ENCODE assay signal across 2 cellular contexts in the genomic region with DNA sequence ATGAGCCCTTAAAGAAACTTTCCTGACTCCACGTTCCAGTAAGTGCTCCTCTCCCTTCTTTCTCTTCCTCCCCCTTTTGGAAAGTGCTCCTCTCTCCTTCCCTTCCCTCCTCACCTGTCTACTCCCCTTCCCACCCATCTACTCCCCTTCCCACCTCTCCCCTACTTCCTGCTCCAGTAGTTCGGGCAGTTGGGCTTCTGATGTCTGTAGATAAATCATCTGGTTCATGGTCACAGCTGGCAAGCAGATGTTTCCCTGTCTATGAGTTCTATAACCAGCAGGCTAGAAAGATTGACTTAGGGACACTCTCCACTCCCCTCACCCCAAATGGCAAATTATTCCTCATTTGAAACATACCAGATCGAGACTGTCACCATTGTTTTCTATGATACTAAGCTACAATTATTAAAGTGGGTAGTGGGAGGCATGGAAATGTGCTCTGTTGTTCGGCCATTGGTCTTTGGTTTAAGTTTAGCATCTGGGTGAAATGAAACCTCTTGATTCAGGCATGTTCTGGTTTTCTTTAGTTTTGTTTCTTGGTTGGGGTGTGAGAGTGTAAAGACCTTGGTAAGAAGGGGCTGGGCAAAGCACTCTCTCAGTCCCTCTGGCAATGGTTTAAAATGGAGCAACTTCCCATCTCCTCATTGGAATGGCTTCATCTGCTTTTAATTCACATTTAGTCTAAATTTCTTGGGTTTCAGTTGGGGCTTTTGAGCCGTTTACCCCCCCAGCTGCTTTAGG.
A peak's percentile ranks its signal among the peaks of the same experiment; 100 is the strongest.
TF ChIP-seq lines count a peak whose summit lies in the region.

No MANE protein-coding gene starts in this region.

TF ChIP-seq in HepG2, 621 proteins besides CTCF, POLR2A, EP300 and RAD21 (continued from another document):
- TF ChIP-seq, protein P1, sequence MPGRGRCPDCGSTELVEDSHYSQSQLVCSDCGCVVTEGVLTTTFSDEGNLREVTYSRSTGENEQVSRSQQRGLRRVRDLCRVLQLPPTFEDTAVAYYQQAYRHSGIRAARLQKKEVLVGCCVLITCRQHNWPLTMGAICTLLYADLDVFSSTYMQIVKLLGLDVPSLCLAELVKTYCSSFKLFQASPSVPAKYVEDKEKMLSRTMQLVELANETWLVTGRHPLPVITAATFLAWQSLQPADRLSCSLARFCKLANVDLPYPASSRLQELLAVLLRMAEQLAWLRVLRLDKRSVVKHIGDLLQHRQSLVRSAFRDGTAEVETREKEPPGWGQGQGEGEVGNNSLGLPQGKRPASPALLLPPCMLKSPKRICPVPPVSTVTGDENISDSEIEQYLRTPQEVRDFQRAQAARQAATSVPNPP (CRISPR knock-in tag; IDR thresholded peaks at IDR 0.05): no peak
- TF ChIP-seq TCF7L2 (IDR thresholded peaks at IDR 0.05; ENCODE audit: low read depth, low read length): no peak
- peak; percentile 50 for TF ChIP-seq HNRNPK (IDR thresholded peaks at IDR 0.05; ENCODE audit: low read depth, low read length, poor library complexity, severe bottlenecking)
- TF ChIP-seq PCBP2 (optimal IDR thresholded peaks at IDR 0.05; ENCODE audit: low read depth, low read length, poor library complexity, severe bottlenecking): peak; percentile 62
- no peak for TF ChIP-seq SPEN (CRISPR knock-in tag; IDR thresholded peaks at IDR 0.05; ENCODE audit: low read depth)
- no peak for TF ChIP-seq MTA1 (CRISPR knock-in tag; IDR thresholded peaks at IDR 0.05; ENCODE audit: borderline replicate concordance)
- no peak for TF ChIP-seq ZNF691 (CRISPR knock-in tag; IDR thresholded peaks at IDR 0.05; ENCODE audit: borderline replicate concordance, low read depth)
- no peak for TF ChIP-seq RBFOX2 (IDR thresholded peaks at IDR 0.05; ENCODE audit: low read depth, low read length)
- TF ChIP-seq ZNF383 (CRISPR knock-in tag; IDR thresholded peaks at IDR 0.05; ENCODE audit: borderline replicate concordance): no peak
TF ChIP-seq in HepG2: peak in this region for 2.

TF ChIP-seq in K562, 482 proteins besides CTCF, POLR2A, EP300 and RAD21 (continued from another document and continues in another):
- TF ChIP-seq ATF3 (IDR thresholded peaks at IDR 0.05) (no peak), ATF3 (CRISPR knock-in tag; conservative IDR thresholded peaks at IDR 0.05) (no peak), ZNF263 (CRISPR knock-in tag; IDR thresholded peaks at IDR 0.05; ENCODE audit: borderline replicate concordance) (no peak), TRIM24 (IDR thresholded peaks at IDR 0.05) (peak; percentile 24 to 26; a peak in 2 of 4 replicates), STAG1 (CRISPR knock-in tag; IDR thresholded peaks at IDR 0.05; ENCODE audit: borderline replicate concordance) (no peak), CEBPB (tag; IDR thresholded peaks at IDR 0.05) (no peak), GTF2A2 (tag; IDR thresholded peaks at IDR 0.05) (no peak), ARID1B (IDR thresholded peaks at IDR 0.05) (peak; percentile 25; the same call in 1 of the 2 replicates), MEIS2 (IDR thresholded peaks at IDR 0.05; ENCODE audit: partially characterized antibody) (peak; percentile 50), HIVEP1 (CRISPR knock-in tag; IDR thresholded peaks at IDR 0.05) (no peak), FOXA3 (CRISPR knock-in tag; conservative IDR thresholded peaks at IDR 0.05 in 1 of 2, IDR thresholded peaks at IDR 0.05 in 1 of 2) (no peak), ZNF436 (CRISPR knock-in tag; IDR thresholded peaks at IDR 0.05) (no peak), ZNF507 (tag; conservative IDR thresholded peaks at IDR 0.05) (no peak), NR2C1 (IDR thresholded peaks at IDR 0.05) (no peak), NR2C1 (tag; IDR thresholded peaks at IDR 0.05) (no peak), FOXP1 (CRISPR knock-in tag; IDR thresholded peaks at IDR 0.05) (no peak), CBX8 (IDR thresholded peaks at IDR 0.05; ENCODE audit: borderline replicate concordance, extremely low read depth, low read depth, low read length, poor library complexity, severe bottlenecking) (no peak), EWSR1 (IDR thresholded peaks at IDR 0.05; ENCODE audit: borderline replicate concordance, low read depth, partially characterized antibody) (no peak), TAL1 (IDR thresholded peaks at IDR 0.05) (peak; percentile 29; the same call in 1 of the 2 replicates), ZBTB8A (IDR thresholded peaks at IDR 0.05; ENCODE audit: partially characterized antibody) (no peak), L3MBTL2 (IDR thresholded peaks at IDR 0.05) (no peak), RBM15 (IDR thresholded peaks at IDR 0.05; ENCODE audit: insufficient read depth, low read length) (no peak), ATF7 (IDR thresholded peaks at IDR 0.05) (no peak), POLR2AphosphoS5 (IDR thresholded peaks at IDR 0.05; ENCODE audit: control insufficient read depth, insufficient read depth, low read depth, low read length) (no peak), ZNF717 (CRISPR knock-in tag; IDR thresholded peaks at IDR 0.05) (no peak), HMG20A (CRISPR knock-in tag; conservative IDR thresholded peaks at IDR 0.05) (no peak), SRSF1 (IDR thresholded peaks at IDR 0.05; ENCODE audit: low read depth, low read length) (no peak), RB1 (IDR thresholded peaks at IDR 0.05; ENCODE audit: low read depth) (no peak), SRSF9 (IDR thresholded peaks at IDR 0.05; ENCODE audit: borderline replicate concordance, low read depth, low read length) (no peak), FOXP4 (CRISPR knock-in tag; IDR thresholded peaks at IDR 0.05; ENCODE audit: borderline replicate concordance) (no peak), MEF2A (IDR thresholded peaks at IDR 0.05; ENCODE audit: control insufficient read depth, low read depth, low read length) (no peak), TEAD4 (IDR thresholded peaks at IDR 0.05; ENCODE audit: low read length) (peak; percentile 55; the same call in 1 of the 2 replicates), TEAD4 (CRISPR knock-in tag; IDR thresholded peaks at IDR 0.05; ENCODE audit: borderline replicate concordance) (no peak), BRD4 (IDR thresholded peaks at IDR 0.05) (no peak), PKNOX1 (IDR thresholded peaks at IDR 0.05) (peak; percentile 64), DMBX1 (CRISPR knock-in tag; IDR thresholded peaks at IDR 0.05; ENCODE audit: borderline replicate concordance) (no peak), RBBP5 (IDR thresholded peaks at IDR 0.05; ENCODE audit: borderline replicate concordance, insufficient read depth, low read length, poor library complexity, severe bottlenecking) (no peak), ZNF174 (CRISPR knock-in tag; IDR thresholded peaks at IDR 0.05) (no peak), CBFA2T2 (conservative IDR thresholded peaks at IDR 0.05) (peak; percentile 58), NCOR1 (IDR thresholded peaks at IDR 0.05) (peak; percentile 37; the same call in 1 of the 2 replicates), STAT6 (CRISPR knock-in tag; IDR thresholded peaks at IDR 0.05) (no peak), CBFA2T3 (IDR thresholded peaks at IDR 0.05) (peak; percentile 78), KLF16 (IDR thresholded peaks at IDR 0.05) (0 out of 2 replicates have a peak, but pooled peaks have one; percentile 14), CEBPG (CRISPR knock-in tag; IDR thresholded peaks at IDR 0.05) (no peak), CEBPG (tag; conservative IDR thresholded peaks at IDR 0.05 in 1 of 2, IDR thresholded peaks at IDR 0.05 in 1 of 2) (no peak), MED1 (CRISPR knock-in tag; IDR thresholded peaks at IDR 0.05; ENCODE audit: borderline replicate concordance) (no peak), PCBP2 (IDR thresholded peaks at IDR 0.05; ENCODE audit: low read depth, low read length, poor library complexity, severe bottlenecking) (no peak), HNRNPH1 (optimal IDR thresholded peaks at IDR 0.05; ENCODE audit: low read depth, low read length) (no peak), EZH2 (IDR thresholded peaks at IDR 0.05; ENCODE audit: borderline replicate concordance, low read depth, low read length) (no peak)
- TF ChIP-seq, protein P2, sequence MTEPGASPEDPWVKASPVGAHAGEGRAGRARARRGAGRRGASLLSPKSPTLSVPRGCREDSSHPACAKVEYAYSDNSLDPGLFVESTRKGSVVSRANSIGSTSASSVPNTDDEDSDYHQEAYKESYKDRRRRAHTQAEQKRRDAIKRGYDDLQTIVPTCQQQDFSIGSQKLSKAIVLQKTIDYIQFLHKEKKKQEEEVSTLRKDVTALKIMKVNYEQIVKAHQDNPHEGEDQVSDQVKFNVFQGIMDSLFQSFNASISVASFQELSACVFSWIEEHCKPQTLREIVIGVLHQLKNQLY (CRISPR knock-in tag; conservative IDR thresholded peaks at IDR 0.05): no peak
- TF ChIP-seq, protein P3, sequence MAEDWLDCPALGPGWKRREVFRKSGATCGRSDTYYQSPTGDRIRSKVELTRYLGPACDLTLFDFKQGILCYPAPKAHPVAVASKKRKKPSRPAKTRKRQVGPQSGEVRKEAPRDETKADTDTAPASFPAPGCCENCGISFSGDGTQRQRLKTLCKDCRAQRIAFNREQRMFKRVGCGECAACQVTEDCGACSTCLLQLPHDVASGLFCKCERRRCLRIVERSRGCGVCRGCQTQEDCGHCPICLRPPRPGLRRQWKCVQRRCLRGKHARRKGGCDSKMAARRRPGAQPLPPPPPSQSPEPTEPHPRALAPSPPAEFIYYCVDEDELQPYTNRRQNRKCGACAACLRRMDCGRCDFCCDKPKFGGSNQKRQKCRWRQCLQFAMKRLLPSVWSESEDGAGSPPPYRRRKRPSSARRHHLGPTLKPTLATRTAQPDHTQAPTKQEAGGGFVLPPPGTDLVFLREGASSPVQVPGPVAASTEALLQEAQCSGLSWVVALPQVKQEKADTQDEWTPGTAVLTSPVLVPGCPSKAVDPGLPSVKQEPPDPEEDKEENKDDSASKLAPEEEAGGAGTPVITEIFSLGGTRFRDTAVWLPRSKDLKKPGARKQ (CRISPR knock-in tag; IDR thresholded peaks at IDR 0.05): no peak
- TF ChIP-seq, protein P4, sequence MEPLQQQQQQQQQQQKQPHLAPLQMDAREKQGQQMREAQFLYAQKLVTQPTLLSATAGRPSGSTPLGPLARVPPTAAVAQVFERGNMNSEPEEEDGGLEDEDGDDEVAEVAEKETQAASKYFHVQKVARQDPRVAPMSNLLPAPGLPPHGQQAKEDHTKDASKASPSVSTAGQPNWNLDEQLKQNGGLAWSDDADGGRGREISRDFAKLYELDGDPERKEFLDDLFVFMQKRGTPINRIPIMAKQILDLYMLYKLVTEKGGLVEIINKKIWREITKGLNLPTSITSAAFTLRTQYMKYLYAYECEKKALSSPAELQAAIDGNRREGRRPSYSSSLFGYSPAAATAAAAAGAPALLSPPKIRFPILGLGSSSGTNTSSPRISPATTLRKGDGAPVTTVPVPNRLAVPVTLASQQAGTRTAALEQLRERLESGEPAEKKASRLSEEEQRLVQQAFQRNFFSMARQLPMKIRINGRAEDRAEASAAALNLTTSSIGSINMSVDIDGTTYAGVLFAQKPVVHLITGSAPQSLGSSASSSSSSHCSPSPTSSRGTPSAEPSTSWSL (CRISPR knock-in tag; IDR thresholded peaks at IDR 0.05; ENCODE audit: borderline replicate concordance): no peak
